Comparison of ENCODE assay signal across 21 cellular contexts in genomic region chr3:193772389-193772788, GRCh38.
DNase-seq lines count a peak whose midpoint lies in the region; ATAC-seq and TF ChIP-seq lines count a peak whose summit lies in the region.
"Had no signal": no experiment of that assay in that cellular context is flagged by ENCODE, and none has a peak within 500 bp of the region (broad histone marks: within the 10 kb centered on the region; RNA-seq: fewer than 3 reads in every experiment).

No MANE protein-coding gene starts in this region.

- no peak overlapping the region for H3K4me3 ChIP-seq in sigmoid colon
- H3K4me3 ChIP-seq: breast epithelium, coronary artery, MG63, PC-9, uterus had no signal

- H3K36me3 ChIP-seq in sigmoid colon: no peaks in the 10 kb centered on the region
- H3K36me3 ChIP-seq: breast epithelium, MG63, neutrophil, uterus had no signal

- 96% methylated on average over 9 of the region's 9 CpGs for whole genome bisulfite sequencing in sigmoid colon, 2 donors

- no peaks in the 10 kb centered on the region for H3K4me1 ChIP-seq in sigmoid colon
- H3K4me1 ChIP-seq: breast epithelium, uterus had no signal

- ATAC-seq in activated CD4-positive, CD25-positive, alpha-beta regulatory T cell treated with anti-CD3 and anti-CD28 coated beads, Interleukin-2, amount 50 U/mL, for 24 hours: no peak
- ATAC-seq: left lobe of liver, right cardiac atrium had no signal

- H3K4me3 Mint-ChIP-seq in activated CD4-positive, alpha-beta T cell treated with anti-CD3 and anti-CD28 coated beads, Interleukin-2, amount 10 ng/mL, durations not matched to agents 24 days and 14 days: no peak overlapping the region
- H3K4me3 Mint-ChIP-seq in type B pancreatic cell: no peak overlapping the region
- H3K4me3 Mint-ChIP-seq: B cell had no signal

- no peak overlapping the region for H3K27ac ChIP-seq in sigmoid colon
- H3K27ac ChIP-seq: breast epithelium, coronary artery, neutrophil, PC-9, uterus had no signal

- peaks cover 9% of the 10 kb centered on the region for H3K4me1 Mint-ChIP-seq in activated CD4-positive, alpha-beta T cell treated with anti-CD3 and anti-CD28 coated beads, Interleukin-2, amount 10 ng/mL, durations not matched to agents 24 days and 14 days
- peaks cover 61% of the 10 kb centered on the region for H3K4me1 Mint-ChIP-seq in type B pancreatic cell (ENCODE audit: unreplicated experiment)

- no peak overlapping the region for H3K27ac Mint-ChIP-seq in activated CD4-positive, alpha-beta T cell treated with anti-CD3 and anti-CD28 coated beads, Interleukin-2, amount 10 ng/mL, durations not matched to agents 24 days and 14 days
- H3K27ac Mint-ChIP-seq in type B pancreatic cell: no peak overlapping the region
- H3K27ac Mint-ChIP-seq: B cell had no signal

- H3K36me3 Mint-ChIP-seq in activated CD4-positive, alpha-beta T cell treated with anti-CD3 and anti-CD28 coated beads, Interleukin-2, amount 10 ng/mL, durations not matched to agents 24 days and 14 days (ENCODE audit: low read depth): no peaks in the 10 kb centered on the region
- H3K36me3 Mint-ChIP-seq in type B pancreatic cell: no peaks in the 10 kb centered on the region

- H3K27me3 Mint-ChIP-seq in activated CD4-positive, alpha-beta T cell treated with anti-CD3 and anti-CD28 coated beads, Interleukin-2, amount 10 ng/mL, durations not matched to agents 24 days and 14 days: peaks cover 12% of the 10 kb centered on the region
- peaks cover 3% of the 10 kb centered on the region for H3K27me3 Mint-ChIP-seq in type B pancreatic cell

- peak; percentile 25 for DNase-seq in activated CD4-positive, alpha-beta T cell treated with anti-CD3 and anti-CD28 coated beads, Interleukin-2, amount 10 ng/mL, durations not matched to agents 24 days and 14 days
- DNase-seq in activated CD4-positive, alpha-beta T cell treated with anti-CD3 and anti-CD28 coated beads for 48 hours: no peak
- peak; percentile 41 for DNase-seq in NCI-H345 (lab: John Stamatoyannopoulos, UW)
- DNase-seq in left kidney (ENCODE audit: low read depth, low spot score): peak; percentile 85
- DNase-seq in type B pancreatic cell (ENCODE audit: extremely low spot score, unreplicated experiment): peak; percentile 24
- no peak for DNase-seq in NCI-H82 treated with DMSO at 0.1 percent for 48 hours (lab: John Stamatoyannopoulos, UW; ENCODE audit: unreplicated experiment)
- no peak for DNase-seq in sigmoid colon
- DNase-seq: activated effector memory CD4-positive, alpha-beta T cell treated with anti-CD3 and anti-CD28 coated beads, Interleukin-2, amount 50 U/mL, for 16 hours; EL; MG63; NCI-H187 treated with DMSO at 0.1 percent for 48 hours; NCI-H774; PC-9; right cardiac atrium; uterus had no signal

- TF ChIP-seq EP300 in sigmoid colon (IDR thresholded peaks at IDR 0.05): no peak

- no peaks in the 10 kb centered on the region for H3K27me3 ChIP-seq in sigmoid colon
- H3K27me3 ChIP-seq: breast epithelium, MG63, uterus had no signal

- TF ChIP-seq CTCF in type B pancreatic cell (conservative IDR thresholded peaks at IDR 0.05): no peak
- TF ChIP-seq CTCF in sigmoid colon (IDR thresholded peaks at IDR 0.05): no peak

- intact Hi-C loops in activated CD4-positive, alpha-beta T cell treated with anti-CD3 and anti-CD28 coated beads, Interleukin-2, amount 10 ng/mL, durations not matched to agents 24 days and 14 days (cut with micrococcal nuclease): no loop called here
- intact Hi-C loops in sigmoid colon (cut with DNase I): no loop called here

- no peak for TF ChIP-seq POLR2A in sigmoid colon (IDR thresholded peaks at IDR 0.05)

- H3K9me3 ChIP-seq in sigmoid colon: no peaks in the 10 kb centered on the region
- H3K9me3 ChIP-seq: breast epithelium, MG63, neutrophil, uterus had no signal

- no peaks in the 10 kb centered on the region for H3K9me3 Mint-ChIP-seq in activated CD4-positive, alpha-beta T cell treated with anti-CD3 and anti-CD28 coated beads, Interleukin-2, amount 10 ng/mL, durations not matched to agents 24 days and 14 days
- peaks cover 3% of the 10 kb centered on the region for H3K9me3 Mint-ChIP-seq in type B pancreatic cell

Comparison
In these comparisons a context has a peak if more than half of its experiments do, and no peak if none do; other contexts are left out.
1. DNase-seq: peak in activated CD4-positive, alpha-beta T cell treated with anti-CD3 and anti-CD28 coated beads, Interleukin-2, amount 10 ng/mL, durations not matched to agents 24 days and 14 days (single experiment), NCI-H345 (single experiment), left kidney (single experiment) and type B pancreatic cell (single experiment); none in activated CD4-positive, alpha-beta T cell treated with anti-CD3 and anti-CD28 coated beads for 48 hours (single experiment), NCI-H82 treated with DMSO at 0.1 percent for 48 hours (single experiment) and sigmoid colon (single experiment).